ENCODE assay signal across 8 cellular contexts in the genomic region with DNA sequence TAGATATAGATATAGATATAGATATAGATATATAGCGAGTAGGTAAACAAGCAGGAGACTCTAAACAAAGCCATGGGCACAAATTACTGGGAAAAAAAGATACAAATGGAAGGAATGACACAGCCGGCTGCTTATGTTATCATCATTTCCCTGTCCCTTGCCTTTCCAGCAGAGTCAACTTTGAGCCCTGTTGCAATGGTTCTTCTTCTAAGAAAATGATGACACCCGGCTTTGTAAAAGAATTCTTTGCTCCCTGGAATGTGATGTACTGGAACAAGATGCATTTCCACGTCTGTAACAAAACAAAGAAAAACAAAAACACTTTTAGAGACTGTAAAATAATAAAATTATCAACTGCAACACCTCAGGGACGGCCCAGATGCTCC.
A peak's percentile ranks its signal among the peaks of the same experiment; 100 is the strongest.
DNase-seq lines count a peak whose midpoint lies in the region; ATAC-seq and TF ChIP-seq lines count a peak whose summit lies in the region.

No MANE protein-coding gene starts in this region.

- H3K4me1 ChIP-seq in ACC112 (ENCODE audit: control insufficient read depth, insufficient read depth, low read length, unreplicated experiment), result peaks cover 12% of the 10 kb centered on the region

- H3K9me3 Mint-ChIP-seq in HFFc6 (peaks cover 9% of the 10 kb centered on the region; the same call in 1 of the 2 replicates), osteocyte (ENCODE audit: unreplicated experiment) (no peaks in the 10 kb centered on the region)
- H3K9me3 Mint-ChIP-seq in dendritic cell treated with granulocyte-macrophage colony-stimulating factor and Interleukin-4, amounts not matched to agents 40 ng/mL and 50 ng/mL, for 4 days, result peaks cover 18% of the 10 kb centered on the region
- H3K9me3 Mint-ChIP-seq in naive thymus-derived CD8-positive, alpha-beta T cell, result peaks cover 4 to 43% (median 11%) of the 10 kb centered on the region in 9 donors

- H3K36me3 Mint-ChIP-seq in HFFc6 (ENCODE audit: low read depth), result peaks cover 7% of the 10 kb centered on the region
- no peaks in the 10 kb centered on the region for H3K36me3 Mint-ChIP-seq in dendritic cell treated with granulocyte-macrophage colony-stimulating factor and Interleukin-4, amounts not matched to agents 40 ng/mL and 50 ng/mL, for 4 days (ENCODE audit: low read depth)
- peaks cover 0 to 25% (median 2%) of the 10 kb centered on the region in 3 donors for H3K36me3 Mint-ChIP-seq in naive thymus-derived CD8-positive, alpha-beta T cell
- H3K36me3 Mint-ChIP-seq in osteocyte (ENCODE audit: unreplicated experiment), result no peaks in the 10 kb centered on the region

- H3K27me3 Mint-ChIP-seq in HFFc6 (ENCODE audit: insufficient read depth), result peaks cover 4% of the 10 kb centered on the region; the same call in 1 of the 2 replicates
- H3K27me3 Mint-ChIP-seq in dendritic cell treated with granulocyte-macrophage colony-stimulating factor and Interleukin-4, amounts not matched to agents 40 ng/mL and 50 ng/mL, for 4 days, result peaks cover 17% of the 10 kb centered on the region
- H3K27me3 Mint-ChIP-seq in naive thymus-derived CD8-positive, alpha-beta T cell, result peaks cover 5 to 24% (median 8%) of the 10 kb centered on the region in 5 donors
- peaks cover 2% of the 10 kb centered on the region for H3K27me3 Mint-ChIP-seq in osteocyte (ENCODE audit: unreplicated experiment)

- H3K27ac Mint-ChIP-seq in HFFc6, result no peak overlapping the region
- H3K27ac Mint-ChIP-seq in dendritic cell treated with granulocyte-macrophage colony-stimulating factor and Interleukin-4, amounts not matched to agents 40 ng/mL and 50 ng/mL, for 4 days, result peak overlapping the region; percentile 73
- peak overlapping the region in 8 of 10 donors; percentile 5 to 90 (median 40) for H3K27ac Mint-ChIP-seq in naive thymus-derived CD8-positive, alpha-beta T cell
- no peak overlapping the region for H3K27ac Mint-ChIP-seq in osteocyte (ENCODE audit: unreplicated experiment)

- H3K4me3 Mint-ChIP-seq in HFFc6, result peak overlapping the region; percentile 85
- peak overlapping the region; percentile 75 for H3K4me3 Mint-ChIP-seq in dendritic cell treated with granulocyte-macrophage colony-stimulating factor and Interleukin-4, amounts not matched to agents 40 ng/mL and 50 ng/mL, for 4 days
- peak overlapping the region; percentile 40 to 92 (median 83) for H3K4me3 Mint-ChIP-seq in naive thymus-derived CD8-positive, alpha-beta T cell
- H3K4me3 Mint-ChIP-seq in osteocyte (ENCODE audit: unreplicated experiment), result no peak overlapping the region

- H3K79me2 ChIP-seq in ACC112 (ENCODE audit: control insufficient read depth, insufficient read depth, low read length, unreplicated experiment), result no peaks in the 10 kb centered on the region

- POLR2A ChIA-PET in naive thymus-derived CD8-positive, alpha-beta T cell (lab: Charles Lee), result interaction anchor here (0.5 to 1.6 kb wide), 3 partner anchors 19 to 23 kb away, joined by 3 to 5 read pairs (median 3); no protein-coding TSS in a partner anchor

- H3K4me3 ChIP-seq in ACC112 (ENCODE audit: low read depth, low read length), result peak overlapping the region; percentile 77

- intact Hi-C loops in dendritic cell treated with granulocyte-macrophage colony-stimulating factor and Interleukin-4, amounts not matched to agents 40 ng/mL and 50 ng/mL, for 4 days (cut with micrococcal nuclease), result no loop called here

- DNase-seq in HFFc6, result no peak
- no peak for DNase-seq in naive thymus-derived CD8-positive, alpha-beta T cell
- DNase-seq in osteocyte (ENCODE audit: extremely low spot score, unreplicated experiment), result no peak

- no peak overlapping the region; the same call in 1 of the 2 replicates for H3K27ac ChIP-seq in ACC112 (ENCODE audit: low read depth, low read length)

- H3K4me1 Mint-ChIP-seq in HFFc6 (ENCODE audit: low read depth) (peaks cover 28% of the 10 kb centered on the region), osteocyte (ENCODE audit: unreplicated experiment) (no peaks in the 10 kb centered on the region)
- H3K4me1 Mint-ChIP-seq in dendritic cell treated with granulocyte-macrophage colony-stimulating factor and Interleukin-4, amounts not matched to agents 40 ng/mL and 50 ng/mL, for 4 days (ENCODE audit: low read depth), result peaks cover 13% of the 10 kb centered on the region
- H3K4me1 Mint-ChIP-seq in naive thymus-derived CD8-positive, alpha-beta T cell, result peaks cover 3 to 25% (median 5%) of the 10 kb centered on the region in 4 donors

- H3K36me3 ChIP-seq in ACC112 (ENCODE audit: insufficient read depth, low read length), result no peaks in the 10 kb centered on the region

- no peaks in the 10 kb centered on the region for H3K27me3 ChIP-seq in ACC112 (ENCODE audit: insufficient read depth, low read length)

- peak overlapping the region; percentile 97 for H2AFZ ChIP-seq in ACC112 (ENCODE audit: low read length, unreplicated experiment)

- peak in 1 of 2 donors; percentile 1 for ATAC-seq in naive thymus-derived CD8-positive, alpha-beta T cell
- ATAC-seq in GM19463 (IDR thresholded peaks at IDR 0.05; ENCODE audit: unreplicated experiment), result no peak
- no peak for ATAC-seq in GM18870 (IDR thresholded peaks at IDR 0.05; ENCODE audit: unreplicated experiment)
- no peak for ATAC-seq in GM19452 (IDR thresholded peaks at IDR 0.05; ENCODE audit: unreplicated experiment)

- TF ChIP-seq CTCF in HFFc6 (IDR thresholded peaks at IDR 0.05) (no peak), osteocyte (IDR thresholded peaks at IDR 0.05) (no peak)

Comparison
In these comparisons a context has a peak if more than half of its experiments do, and no peak if none do; other contexts are left out.
1. H3K27ac Mint-ChIP-seq: peak in dendritic cell treated with granulocyte-macrophage colony-stimulating factor and Interleukin-4, amounts not matched to agents 40 ng/mL and 50 ng/mL, for 4 days (single experiment) and naive thymus-derived CD8-positive, alpha-beta T cell (8 of 10); none in HFFc6 (single experiment) and osteocyte (single experiment).